16 cellular contexts compared by ENCODE assay signal in genomic region chr2:160956243-160956802, GRCh38.
DNase-seq lines count a peak whose midpoint lies in the region; ATAC-seq and TF ChIP-seq lines count a peak whose summit lies in the region.
"Had no signal": no experiment of that assay in that cellular context is flagged by ENCODE, and none has a peak within 500 bp of the region (broad histone marks: within the 10 kb centered on the region; RNA-seq: fewer than 3 reads in every experiment).

No MANE protein-coding gene starts in this region.

- H3K79me1 ChIP-seq in mesenchymal stem cell (replicated peaks; ENCODE audit: low read length, poor library complexity, severe bottlenecking): no peaks in the 10 kb centered on the region

- ATAC-seq in esophagus mucosa: peak; percentile 80
- peak; percentile 85 for ATAC-seq in aorta (ENCODE audit: low FRiP score)
- no peak for ATAC-seq in HG02759 (IDR thresholded peaks at IDR 0.05; ENCODE audit: unreplicated experiment)
- ATAC-seq: stimulated activated naive B cell treated with anti-CD40 and anti-IgM and Interleukin-4, amounts not matched to agents 10 μg/mL and 1 μg/mL and 100 μg/mL, for 72 hours had no signal

- H3K4me1 ChIP-seq in mesenchymal stem cell (ENCODE audit: control insufficient read depth, insufficient read depth, low read depth, low read length) (no peaks in the 10 kb centered on the region), aorta (ENCODE audit: control insufficient read depth in 1 of 2, insufficient read depth in 2 of 2, low read length in 2 of 2) (peaks cover 0 to 2% of the 10 kb centered on the region in 2 donors), adrenal gland (replicated peaks in 1 of 2) (peaks cover 0 to 18% of the 10 kb centered on the region in 2 donors)
- H3K4me1 ChIP-seq: Peyer's patch had no signal

- peak overlapping the region; percentile 78 for H3K27ac ChIP-seq in RWPE1
- no peak overlapping the region for H3K27ac ChIP-seq in mesenchymal stem cell (ENCODE audit: low read length, poor library complexity, severe bottlenecking)
- H3K27ac ChIP-seq in aorta (ENCODE audit: low read depth in 1 of 2, low read length in 2 of 2): peak overlapping the region in 1 of 2 donors; percentile 89
- H3K27ac ChIP-seq in adrenal gland: no peak overlapping the region
- H3K27ac ChIP-seq: brain microvascular endothelial cell, Peyer's patch had no signal

- H3K9ac ChIP-seq in mesenchymal stem cell (ENCODE audit: low read length): peak overlapping the region; percentile 81

- peak; percentile 36 for DNase-seq in RWPE1 (ENCODE audit: low spot score)
- DNase-seq in mesenchymal stem cell: no peak
- DNase-seq in aorta: peak; percentile 76 to 82
- DNase-seq in adrenal gland: no peak
- no peak for DNase-seq in amniotic stem cell (lab: John Stamatoyannopoulos, UW)
- DNase-seq: activated CD4-positive, alpha-beta T cell treated with anti-CD3 and anti-CD28 coated beads, Interleukin-2, amount 50 U/mL, for 1 hour; brain microvascular endothelial cell; CD8-positive, alpha-beta memory T cell; erythroblast; NCI-H1048; NCI-H345; Peyer's patch; stimulated activated CD4-positive, alpha-beta T cell treated with anti-CD3 and anti-CD28 coated beads, Interleukin-4, amount 100 ng/mL, for 4 hours; stimulated activated naive B cell treated with anti-CD40 and anti-IgM and Interleukin-4, amounts not matched to agents 10 μg/mL and 1 μg/mL and 100 μg/mL, for 72 hours had no signal

- 94% methylated on average over 5 of the region's 6 CpGs for WGBS in mesenchymal stem cell
- WGBS in aorta, 2 donors: 4 to 9% methylated on average over 6 of the region's 6 CpGs
- 84 to 87% (median 86%) methylated on average over 6 of the region's 6 CpGs for WGBS in adrenal gland, 4 donors

- H4K8ac ChIP-seq in mesenchymal stem cell (ENCODE audit: low read length): peak overlapping the region; percentile 29

- peak overlapping the region in 1 of 2 experiments; percentile 49 for H3K4me3 ChIP-seq in mesenchymal stem cell (ENCODE audit: insufficient read depth in 1 of 2, low read depth in 1 of 2, low read length in 2 of 2)
- H3K4me3 ChIP-seq in aorta (ENCODE audit: low read length in 2 of 2): no peak overlapping the region
- H3K4me3 ChIP-seq in adrenal gland: no peak overlapping the region
- H3K4me3 ChIP-seq: Peyer's patch had no signal

- peak overlapping the region in 1 of 2 experiments; percentile 67 for H3K4ac ChIP-seq in mesenchymal stem cell (ENCODE audit: low read depth in 1 of 2, low read length in 2 of 2)

- H3K4me2 ChIP-seq in mesenchymal stem cell (ENCODE audit: low read length, poor library complexity, severe bottlenecking): no peak overlapping the region

- CTCF ChIA-PET in RWPE1 (lab: Yijun Ruan, JAX): no interaction called here

- no peak overlapping the region for H2AK5ac ChIP-seq in mesenchymal stem cell (ENCODE audit: low read length, severe bottlenecking)

- no peak overlapping the region for H4K91ac ChIP-seq in mesenchymal stem cell (ENCODE audit: low read length)

- POLR2A ChIA-PET in RWPE1 (lab: Yijun Ruan, JAX; ENCODE audit: low non-redundant PET): no interaction called here

- no peak for TF ChIP-seq POLR2A in adrenal gland (IDR thresholded peaks at IDR 0.05)

- H3K14ac ChIP-seq in mesenchymal stem cell (ENCODE audit: low read length in 2 of 2): no peak overlapping the region

- TF ChIP-seq CTCF in RWPE1 (conservative IDR thresholded peaks at IDR 0.05; ENCODE audit: low read depth) (no peak), adrenal gland (IDR thresholded peaks at IDR 0.05) (no peak)

- no peak overlapping the region for H2BK12ac ChIP-seq in mesenchymal stem cell (ENCODE audit: low read length in 2 of 2)

- intact Hi-C loops in aorta (cut with DNase I): no loop called here
- intact Hi-C loops in adrenal gland (cut with DNase I): no loop called here

- H3K27me3 ChIP-seq in mesenchymal stem cell (ENCODE audit: control insufficient read depth in 1 of 2, insufficient read depth in 1 of 2, low read length in 2 of 2) (no peaks in the 10 kb centered on the region), aorta (ENCODE audit: control insufficient read depth in 1 of 2, insufficient read depth in 2 of 2, low read length in 1 of 2) (no peaks in the 10 kb centered on the region), adrenal gland (no peaks in the 10 kb centered on the region)
- H3K27me3 ChIP-seq: brain microvascular endothelial cell, Peyer's patch had no signal

- H3K36me3 ChIP-seq in mesenchymal stem cell (ENCODE audit: control insufficient read depth in 1 of 2, insufficient read depth in 2 of 2, low read depth in 1 of 2, low read length in 2 of 2) (no peaks in the 10 kb centered on the region), aorta (ENCODE audit: control insufficient read depth in 1 of 2, insufficient read depth in 2 of 2, low read length in 1 of 2) (no peaks in the 10 kb centered on the region), adrenal gland (replicated peaks in 1 of 2) (no peaks in the 10 kb centered on the region)
- H3K36me3 ChIP-seq: brain microvascular endothelial cell, Peyer's patch had no signal

- H3K9me3 ChIP-seq in mesenchymal stem cell (ENCODE audit: control insufficient read depth, low read length) (no peaks in the 10 kb centered on the region), aorta (ENCODE audit: control insufficient read depth, low read length) (no peaks in the 10 kb centered on the region), adrenal gland (replicated peaks in 1 of 3) (no peaks in the 10 kb centered on the region)
- H3K9me3 ChIP-seq: Peyer's patch had no signal

- H3K18ac ChIP-seq in mesenchymal stem cell (ENCODE audit: low read depth in 1 of 2, low read length in 2 of 2): peak overlapping the region in 1 of 2 experiments; percentile 1

- no peak overlapping the region for H2BK5ac ChIP-seq in mesenchymal stem cell (ENCODE audit: low read depth, low read length, poor library complexity, severe bottlenecking)

- peak overlapping the region; percentile 77 for H2BK15ac ChIP-seq in mesenchymal stem cell (ENCODE audit: low read depth, poor library complexity, severe bottlenecking)

- H2BK120ac ChIP-seq in mesenchymal stem cell (ENCODE audit: low read depth, low read length): no peak overlapping the region

- H2AFZ ChIP-seq in mesenchymal stem cell (ENCODE audit: low read depth, low read length): no peak overlapping the region

- no peak overlapping the region for H3K23ac ChIP-seq in mesenchymal stem cell (ENCODE audit: low read length in 2 of 2)

Comparison
In these comparisons a context has a peak if more than half of its experiments do, and no peak if none do; other contexts are left out.
1. DNase-seq: peak in RWPE1 (single experiment) and aorta (2 of 2); none in mesenchymal stem cell (single experiment), adrenal gland (0 of 7) and amniotic stem cell (single experiment).